1 cellular context compared by ENCODE assay signal in genomic region chr9:134635431-134636141, GRCh38.
TF ChIP-seq lines count a peak whose summit lies in the region.

No MANE protein-coding gene starts in this region.

TF ChIP-seq in IMR-90, 13 proteins besides CTCF, POLR2A, EP300 and RAD21:
- no peak for TF ChIP-seq RCOR1 (IDR thresholded peaks at IDR 0.05; ENCODE audit: insufficient replicate concordance, low read length)
- no peak for TF ChIP-seq MAZ (IDR thresholded peaks at IDR 0.05; ENCODE audit: borderline replicate concordance, low read depth, low read length)
- TF ChIP-seq MAFK (IDR thresholded peaks at IDR 0.05; ENCODE audit: low read depth, low read length): peak; percentile 86
